13 cellular contexts compared by ENCODE assay signal in the genomic region with DNA sequence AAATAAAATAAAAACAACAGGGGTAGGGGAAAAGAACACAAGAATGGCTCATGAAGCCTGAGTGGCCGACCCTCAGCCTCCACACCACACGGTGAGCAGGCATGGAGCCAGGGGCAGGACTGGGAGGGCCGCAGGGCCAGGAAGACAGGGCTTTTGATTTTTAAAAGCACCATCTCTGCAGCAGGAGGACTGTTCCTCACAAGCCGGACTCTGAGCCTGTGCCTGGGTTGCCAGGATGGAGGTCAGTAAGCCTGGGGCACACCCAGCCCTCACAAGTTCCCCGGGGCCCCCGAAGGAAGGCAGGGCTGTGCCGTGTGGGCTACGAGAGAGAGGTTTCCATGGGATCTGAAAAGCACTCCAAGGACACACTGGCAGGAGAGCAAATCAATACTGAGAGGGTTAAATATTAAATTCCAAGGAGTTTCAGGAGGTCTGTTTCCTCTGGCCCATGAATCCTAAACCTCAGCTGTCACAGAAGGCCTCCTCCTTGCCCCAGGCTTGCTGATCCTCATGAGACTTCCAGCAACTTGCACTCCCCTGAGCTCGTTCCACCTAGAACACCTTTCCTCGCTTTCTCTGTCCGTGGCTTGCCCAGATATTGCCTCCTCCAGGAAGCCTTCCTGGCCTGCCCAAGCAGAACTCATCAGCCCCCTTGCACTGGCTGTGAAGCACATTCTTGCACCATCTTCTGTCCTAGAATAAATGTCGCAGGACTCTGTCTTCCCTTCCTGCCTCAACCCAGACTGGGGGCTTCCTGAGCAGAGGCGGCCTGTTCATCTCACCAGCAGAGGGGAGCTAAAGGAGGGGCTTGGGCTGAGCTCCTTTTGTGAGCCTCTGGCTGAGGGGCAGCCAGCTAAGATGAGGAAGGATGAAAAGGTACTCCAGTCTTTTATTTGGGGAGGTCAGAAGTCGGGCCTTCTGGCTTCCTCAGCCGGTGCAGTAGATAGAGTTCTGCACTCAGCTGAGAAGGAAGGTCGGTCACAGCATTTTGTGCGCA.
DNase-seq lines count a peak whose midpoint lies in the region; ATAC-seq, FAIRE-seq and TF ChIP-seq lines count a peak whose summit lies in the region.
"Had no signal": no experiment of that assay in that cellular context is flagged by ENCODE, and none has a peak within 500 bp of the region (broad histone marks: within the 10 kb centered on the region; RNA-seq: fewer than 3 reads in every experiment).

No MANE protein-coding gene starts in this region.

- no peak for TF ChIP-seq POLR2A in stomach (IDR thresholded peaks at IDR 0.05)

- FAIRE-seq in kidney (lab: Jason Lieb, UNC), result no peak

- H3K9me3 Mint-ChIP-seq in activated naive CD4-positive, alpha-beta T cell treated with anti-CD3 and anti-CD28 coated beads, Interleukin-2, amount 10 ng/mL, durations not matched to agents 7 days and 5 days, result no peaks in the 10 kb centered on the region
- no peaks in the 10 kb centered on the region for H3K9me3 Mint-ChIP-seq in activated CD8-positive, alpha-beta T cell treated with anti-CD3 and anti-CD28 coated beads for 36 hours
- H3K9me3 Mint-ChIP-seq in HFFc6, result no peaks in the 10 kb centered on the region
- H3K9me3 Mint-ChIP-seq: mesothelial cell of epicardium had no signal

- no peaks in the 10 kb centered on the region for H3K27me3 Mint-ChIP-seq in activated naive CD4-positive, alpha-beta T cell treated with anti-CD3 and anti-CD28 coated beads, Interleukin-2, amount 10 ng/mL, durations not matched to agents 7 days and 5 days
- no peaks in the 10 kb centered on the region for H3K27me3 Mint-ChIP-seq in activated CD8-positive, alpha-beta T cell treated with anti-CD3 and anti-CD28 coated beads for 36 hours
- H3K27me3 Mint-ChIP-seq in HFFc6 (ENCODE audit: insufficient read depth), result peaks cover 61% of the 10 kb centered on the region

- DNase-seq in activated naive CD4-positive, alpha-beta T cell treated with anti-CD3 and anti-CD28 coated beads, Interleukin-2, amount 10 ng/mL, durations not matched to agents 7 days and 5 days, result no peak
- no peak for DNase-seq in activated naive CD4-positive, alpha-beta T cell treated with Interleukin-2 at 50 U/mL for 16 hours
- DNase-seq in activated CD8-positive, alpha-beta T cell treated with anti-CD3 and anti-CD28 coated beads for 36 hours, result no peak
- peak; percentile 53 for DNase-seq in kidney
- no peak for DNase-seq in stomach
- DNase-seq in AG08396 (ENCODE audit: low spot score), result no peak
- no peak for DNase-seq in HFFc6
- DNase-seq in HCEC 1CT, result no peak
- DNase-seq: activated CD8-positive, alpha-beta memory T cell treated with anti-CD3 and anti-CD28 coated beads for 24 hours; NCI-H1105 treated with DMSO at 0.1 percent for 48 hours; NCI-H69 had no signal

- H3K27ac ChIP-seq in kidney (ENCODE audit: low read depth in 2 of 2, low read length in 2 of 2), result peak overlapping the region in 1 of 2 donors; percentile 1
- H3K27ac ChIP-seq in stomach, result peak overlapping the region in 4 of 5 donors; percentile 54 to 86 (median 64)

- no peak overlapping the region for H3K9ac ChIP-seq in kidney (ENCODE audit: low read length in 2 of 2)

- no peak overlapping the region for H3K4me3 Mint-ChIP-seq in activated naive CD4-positive, alpha-beta T cell treated with anti-CD3 and anti-CD28 coated beads, Interleukin-2, amount 10 ng/mL, durations not matched to agents 7 days and 5 days
- no peak overlapping the region for H3K4me3 Mint-ChIP-seq in activated CD8-positive, alpha-beta T cell treated with anti-CD3 and anti-CD28 coated beads for 36 hours
- H3K4me3 Mint-ChIP-seq in HFFc6, result no peak overlapping the region
- H3K4me3 Mint-ChIP-seq: mesothelial cell of epicardium had no signal

- H3K36me3 ChIP-seq in kidney (ENCODE audit: control insufficient read depth in 1 of 2, insufficient read depth in 2 of 2, low read length in 2 of 2) (no peaks in the 10 kb centered on the region), stomach (peaks cover 0 to 5% (median 2%) of the 10 kb centered on the region in 4 donors)

- H3K4me1 ChIP-seq in kidney (ENCODE audit: control insufficient read depth in 1 of 2, insufficient read depth in 1 of 2, low read depth in 1 of 2, low read length in 2 of 2) (peaks cover 9 to 14% of the 10 kb centered on the region in 2 donors), stomach (peaks cover 37 to 60% (median 58%) of the 10 kb centered on the region in 4 donors)

- no peak for TF ChIP-seq CTCF in activated CD8-positive, alpha-beta T cell treated with anti-CD3 and anti-CD28 coated beads for 36 hours (IDR thresholded peaks at IDR 0.05)
- no peak for TF ChIP-seq CTCF in kidney (IDR thresholded peaks at IDR 0.05; ENCODE audit: borderline replicate concordance, extremely low read depth, insufficient read depth)
- TF ChIP-seq CTCF in stomach (IDR thresholded peaks at IDR 0.05), result no peak
- no peak for TF ChIP-seq CTCF in HFFc6 (IDR thresholded peaks at IDR 0.05)

- peak overlapping the region; percentile 93 for H3K27ac Mint-ChIP-seq in activated naive CD4-positive, alpha-beta T cell treated with anti-CD3 and anti-CD28 coated beads, Interleukin-2, amount 10 ng/mL, durations not matched to agents 7 days and 5 days
- peak overlapping the region; percentile 55 for H3K27ac Mint-ChIP-seq in activated CD8-positive, alpha-beta T cell treated with anti-CD3 and anti-CD28 coated beads for 36 hours
- no peak overlapping the region for H3K27ac Mint-ChIP-seq in HFFc6
- H3K27ac Mint-ChIP-seq: mesothelial cell of epicardium had no signal

- peaks cover 95% of the 10 kb centered on the region for H3K4me1 Mint-ChIP-seq in activated naive CD4-positive, alpha-beta T cell treated with anti-CD3 and anti-CD28 coated beads, Interleukin-2, amount 10 ng/mL, durations not matched to agents 7 days and 5 days
- H3K4me1 Mint-ChIP-seq in activated CD8-positive, alpha-beta T cell treated with anti-CD3 and anti-CD28 coated beads for 36 hours (ENCODE audit: low read depth), result peaks cover 97% of the 10 kb centered on the region
- H3K4me1 Mint-ChIP-seq in HFFc6 (ENCODE audit: low read depth), result peaks cover 10% of the 10 kb centered on the region; the same call in 1 of the 2 replicates

- H3K27me3 ChIP-seq in stomach, result no peaks in the 10 kb centered on the region

- WGBS in stomach, 5 donors, result 64 to 71% (median 68%) methylated on average over 16 to 17 of the region's 17 CpGs

- no peak overlapping the region for H3K4me3 ChIP-seq in kidney (ENCODE audit: low read length in 2 of 2)
- no peak overlapping the region for H3K4me3 ChIP-seq in stomach

- POLR2A ChIA-PET in activated CD8-positive, alpha-beta T cell treated with anti-CD3 and anti-CD28 coated beads for 36 hours (lab: Charles Lee), result interaction anchor here (0.9 to 12.7 kb wide), 7 partner anchors 12 to 66 kb away, joined by 3 to 167 read pairs (median 4); no protein-coding TSS in a partner anchor

- no peak for ATAC-seq in activated CD8-positive, alpha-beta T cell treated with anti-CD3 and anti-CD28 coated beads for 36 hours
- ATAC-seq: SK-N-SH treated with all-trans-retinoic acid at 6 μM for 48 hours had no signal

- H3K9me3 ChIP-seq in kidney (ENCODE audit: control insufficient read depth in 1 of 2, low read length in 2 of 2), result no peaks in the 10 kb centered on the region
- no peaks in the 10 kb centered on the region for H3K9me3 ChIP-seq in stomach

- H3K36me3 Mint-ChIP-seq in activated naive CD4-positive, alpha-beta T cell treated with anti-CD3 and anti-CD28 coated beads, Interleukin-2, amount 10 ng/mL, durations not matched to agents 7 days and 5 days, result peaks cover 46% of the 10 kb centered on the region
- peaks cover 44% of the 10 kb centered on the region for H3K36me3 Mint-ChIP-seq in activated CD8-positive, alpha-beta T cell treated with anti-CD3 and anti-CD28 coated beads for 36 hours (ENCODE audit: low read depth)
- H3K36me3 Mint-ChIP-seq in HFFc6 (ENCODE audit: low read depth), result no peaks in the 10 kb centered on the region
- H3K36me3 Mint-ChIP-seq: mesothelial cell of epicardium had no signal

- TF ChIP-seq EP300 in stomach (IDR thresholded peaks at IDR 0.05), result no peak

- intact Hi-C loops in activated CD8-positive, alpha-beta T cell treated with anti-CD3 and anti-CD28 coated beads for 36 hours (cut with micrococcal nuclease), result loop anchor here (10.0 kb wide), 1 partner anchor 62 kb away; a partner anchor contains a TSS
- intact Hi-C loops in kidney (cut with DNase I), result no loop called here
- intact Hi-C loops in stomach (cut with DNase I; ENCODE audit: low total_unique reads), result loop anchor here (10.0 kb wide), 1 partner anchor 62 kb away; a partner anchor contains a TSS

- CTCF ChIA-PET in activated naive CD4-positive, alpha-beta T cell treated with anti-CD3 and anti-CD28 coated beads, Interleukin-2, amount 10 ng/mL, durations not matched to agents 7 days and 5 days (lab: Charles Lee), result interaction anchor here (1.5 to 4.8 kb wide), 2 partner anchors 14 to 19 kb away, joined by 4 to 40 read pairs; no protein-coding TSS in a partner anchor
- CTCF ChIA-PET in activated CD8-positive, alpha-beta T cell treated with anti-CD3 and anti-CD28 coated beads for 36 hours (lab: Charles Lee), result interaction anchor here (1.1 to 14.9 kb wide), 9 partner anchors 8 to 64 kb away, joined by 3 to 183 read pairs (median 10); a partner anchor contains a TSS
